ENCODE assay signal across 26 cellular contexts in the genomic region with DNA sequence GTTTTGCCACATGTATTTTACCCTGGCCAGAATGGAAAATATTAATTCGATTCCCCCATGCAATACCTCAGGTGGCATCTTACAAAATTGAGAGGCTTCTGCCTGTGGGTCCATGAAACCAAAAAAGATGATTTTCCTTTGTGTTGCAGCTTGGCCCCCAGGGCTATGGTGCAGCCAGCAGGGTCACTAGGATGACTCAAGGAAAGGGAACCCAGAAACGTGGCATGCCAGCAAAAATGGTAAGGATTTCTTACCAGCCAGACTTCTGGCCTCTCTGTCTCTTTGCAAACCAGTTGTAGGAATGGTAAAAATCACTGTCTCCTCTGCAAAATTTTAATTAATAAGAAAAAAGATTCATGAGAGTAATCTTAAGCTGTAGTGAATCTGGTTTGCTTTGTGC. TPM values are rescaled to one million over a fixed set of nuclear protein-coding genes. Genes with fewer than 3 reads are reported as not detected.
"Had no signal": no experiment of that assay in that cellular context is flagged by ENCODE, and none has a peak within 500 bp of the region (broad histone marks: within the 10 kb centered on the region; RNA-seq: fewer than 3 reads in every experiment).

No MANE protein-coding gene starts in this region.

- ATAC-seq: activated CD4-positive, alpha-beta T cell treated with anti-CD3 and anti-CD28 coated beads for 36 hours; activated T-helper 17 cell treated with anti-CD3 and anti-CD28 coated beads, Interleukin-2, amount 50 U/mL, for 72 hours; T-helper 17 cell had no signal

- H3K4me3 ChIP-seq: cardiac muscle cell, MG63 had no signal

- H3K27ac ChIP-seq: brain microvascular endothelial cell, cardiac muscle cell, WERI-Rb-1 had no signal

- DNase-seq: activated CD4-positive, alpha-beta memory T cell treated with anti-CD3 and anti-CD28 coated beads, Interleukin-2, amount 10 ng/mL, durations not matched to agents 7 days and 5 days; activated CD4-positive, alpha-beta T cell treated with anti-CD3 and anti-CD28 coated beads for 36 hours; activated CD4-positive, alpha-beta T cell treated with anti-CD3 and anti-CD28 coated beads, Interleukin-2, amount 50 U/mL, for 1 hour; activated gamma-delta T cell; activated naive CD4-positive, alpha-beta T cell treated with anti-CD3 and anti-CD28 coated beads, Interleukin-2, amount 10 ng/mL, durations not matched to agents 7 days and 5 days; activated naive CD8-positive, alpha-beta T cell treated with anti-CD3 and anti-CD28 coated beads for 36 hours; activated T-cell treated with anti-CD3 and anti-CD28 coated beads for 4 hours; activated T-cell treated with anti-CD3 and anti-CD28 coated beads, Interleukin-2, amount 50 U/mL, for 48 hours; brain microvascular endothelial cell; MG63; MV-4-11; NCI-H1105; NCI-H1436; NCI-H1694 treated with DMSO at 0.1 percent for 48 hours; NCI-H2029 treated with DMSO at 0.1 percent for 48 hours; NCI-H446; NCI-H524; SIG-M5; T-helper 17 cell; T-helper 9 cell; WERI-Rb-1 had no signal

- H3K27me3 ChIP-seq: brain microvascular endothelial cell, cardiac muscle cell, MG63 had no signal

- H3K36me3 ChIP-seq: brain microvascular endothelial cell, cardiac muscle cell, MG63, WERI-Rb-1 had no signal

RNA-seq across cellular contexts. Expression of a gene that starts 11.6 kb away (rescaled TPM):
- total RNA-seq: activated CD4-positive, alpha-beta memory T cell treated with anti-CD3 and anti-CD28 coated beads, Interleukin-2, amount 10 ng/mL, durations not matched to agents 7 days and 5 days; activated CD4-positive, alpha-beta T cell treated with anti-CD3 and anti-CD28 coated beads for 36 hours; activated CD8-positive, alpha-beta memory T cell treated with anti-CD3 and anti-CD28 coated beads for 36 hours; activated naive CD8-positive, alpha-beta T cell treated with anti-CD3 and anti-CD28 coated beads for 36 hours; activated T-helper 17 cell treated with anti-CD3 and anti-CD28 coated beads, Interleukin-2, amount 50 U/mL, for 72 hours; cardiac muscle cell; LHCN-M2; T-helper 17 cell had no signal
- polyA plus RNA-seq: adipose tissue, cardiac muscle cell had no signal

RNA-seq across cellular contexts. Expression of a gene that starts 26.0 kb away (rescaled TPM):
- total RNA-seq: activated CD4-positive, alpha-beta memory T cell treated with anti-CD3 and anti-CD28 coated beads, Interleukin-2, amount 10 ng/mL, durations not matched to agents 7 days and 5 days; activated CD4-positive, alpha-beta T cell treated with anti-CD3 and anti-CD28 coated beads for 36 hours; activated CD8-positive, alpha-beta memory T cell treated with anti-CD3 and anti-CD28 coated beads for 36 hours; activated naive CD8-positive, alpha-beta T cell treated with anti-CD3 and anti-CD28 coated beads for 36 hours; activated T-helper 17 cell treated with anti-CD3 and anti-CD28 coated beads, Interleukin-2, amount 50 U/mL, for 72 hours; cardiac muscle cell; LHCN-M2; T-helper 17 cell had no signal
- polyA plus RNA-seq: adipose tissue, cardiac muscle cell had no signal

RNA-seq across cellular contexts. Expression of a gene that starts 43.7 kb away (rescaled TPM):
- total RNA-seq: activated CD4-positive, alpha-beta memory T cell treated with anti-CD3 and anti-CD28 coated beads, Interleukin-2, amount 10 ng/mL, durations not matched to agents 7 days and 5 days; activated CD4-positive, alpha-beta T cell treated with anti-CD3 and anti-CD28 coated beads for 36 hours; activated CD8-positive, alpha-beta memory T cell treated with anti-CD3 and anti-CD28 coated beads for 36 hours; activated naive CD8-positive, alpha-beta T cell treated with anti-CD3 and anti-CD28 coated beads for 36 hours; activated T-helper 17 cell treated with anti-CD3 and anti-CD28 coated beads, Interleukin-2, amount 50 U/mL, for 72 hours; cardiac muscle cell; LHCN-M2; T-helper 17 cell had no signal
- polyA plus RNA-seq: adipose tissue, cardiac muscle cell had no signal
